1 cellular context compared by ENCODE assay signal in genomic region chr12:85765443-85765842, GRCh38.
A peak's percentile ranks its signal among the peaks of the same experiment; 100 is the strongest.
TF ChIP-seq lines count a peak whose summit lies in the region.

No MANE protein-coding gene starts in this region.

TF ChIP-seq in HepG2, 621 proteins besides CTCF, POLR2A, EP300 and RAD21:
- TF ChIP-seq RNF219 (CRISPR knock-in tag; IDR thresholded peaks at IDR 0.05) (no peak), DMTF1 (CRISPR knock-in tag; IDR thresholded peaks at IDR 0.05) (no peak), FOXA3 (CRISPR knock-in tag; IDR thresholded peaks at IDR 0.05) (0 out of 2 replicates have a peak, but pooled peaks have one; percentile 15), ARID5B (CRISPR knock-in tag; IDR thresholded peaks at IDR 0.05) (no peak), MXI1 (IDR thresholded peaks at IDR 0.05; ENCODE audit: borderline replicate concordance, low read depth, low read length) (no peak), MNT (IDR thresholded peaks at IDR 0.05) (no peak)
